In genomic region chr12:26214121-26214520, GRCh38 we compare ENCODE assay signal across 17 cellular contexts. TPM values are rescaled to one million over a fixed set of nuclear protein-coding genes. Genes with fewer than 3 reads are reported as not detected.
DNase-seq lines count a peak whose midpoint lies in the region; ATAC-seq and TF ChIP-seq lines count a peak whose summit lies in the region.
"Had no signal": no experiment of that assay in that cellular context is flagged by ENCODE, and none has a peak within 500 bp of the region (broad histone marks: within the 10 kb centered on the region; RNA-seq: fewer than 3 reads in every experiment).

No MANE protein-coding gene starts in this region.

- no peak overlapping the region for H3K27ac ChIP-seq in SK-N-SH (ENCODE audit: low read depth in 2 of 2, low read length in 1 of 2)
- H3K27ac ChIP-seq: 22Rv1; A549; BLaER1 treated with 17β-estradiol and CSF1 and Interleukin-3, amounts not matched to agents 10 nM and 100 nM; C4-2B had no signal

- CTCF ChIA-PET in SK-N-SH (lab: Yijun Ruan, JAX): interaction anchor here (0.6 to 1.0 kb wide), 2 partner anchors 13 to 93 kb away, joined by 3 read pairs; no protein-coding TSS in a partner anchor

- no peak overlapping the region for H3K4me2 ChIP-seq in SK-N-SH
- H3K4me2 ChIP-seq: A549 had no signal

- H3K36me3 ChIP-seq in SK-N-SH (replicated peaks in 1 of 2; ENCODE audit: control insufficient read depth in 1 of 2, insufficient read depth in 2 of 2, low read length in 1 of 2): no peaks in the 10 kb centered on the region
- H3K36me3 ChIP-seq: BLaER1 treated with 17β-estradiol and CSF1 and Interleukin-3, amounts not matched to agents 10 nM and 100 nM had no signal

- H3K27me3 ChIP-seq in SK-N-SH (ENCODE audit: insufficient read depth): no peaks in the 10 kb centered on the region
- H3K27me3 ChIP-seq: BLaER1 treated with 17β-estradiol and CSF1 and Interleukin-3, amounts not matched to agents 10 nM and 100 nM had no signal

- no peak for DNase-seq in SK-N-SH
- DNase-seq in cerebellar cortex (ENCODE audit: low spot score): peak; percentile 59
- no peak for DNase-seq in activated naive CD4-positive, alpha-beta T cell (lab: John Stamatoyannopoulos, UW)
- DNase-seq in NCI-H2081 (lab: John Stamatoyannopoulos, UW): no peak
- DNase-seq: AML-193; Caco-2; Calu3; CD4-positive, alpha-beta T cell; CD8-positive, alpha-beta T cell; DMS79 treated with DMSO at 0.1 percent for 48 hours; GDM1 had no signal

- peaks cover 3 to 28% of the 10 kb centered on the region in 2 experiments for H3K4me1 ChIP-seq in SK-N-SH (ENCODE audit: control insufficient read depth in 1 of 2, insufficient read depth in 2 of 2, low read depth in 1 of 2, low read length in 1 of 2)
- H3K4me1 ChIP-seq: A549, Caco-2 had no signal

- H3F3A ChIP-seq in SK-N-SH (replicated peaks; ENCODE audit: insufficient read depth): no peaks in the 10 kb centered on the region

- no peak overlapping the region for H3K9ac ChIP-seq in SK-N-SH
- H3K9ac ChIP-seq: BLaER1 treated with 17β-estradiol and CSF1 and Interleukin-3, amounts not matched to agents 10 nM and 100 nM had no signal

- H3K9me2 ChIP-seq in SK-N-SH: no peaks in the 10 kb centered on the region

- ATAC-seq in SK-N-SH treated with all-trans-retinoic acid at 6 μM for 48 hours: peak; percentile 32
- ATAC-seq: A549; CD8-positive, alpha-beta T cell; GM12878 had no signal

- POLR2A ChIA-PET in SK-N-SH (lab: Yijun Ruan, JAX): no interaction called here

- WGBS in SK-N-SH (ENCODE audit: low lambda C conversion rate): 55% methylated on average over 2 of the region's 2 CpGs

- no peaks in the 10 kb centered on the region for H3K9me3 ChIP-seq in SK-N-SH
- H3K9me3 ChIP-seq: Caco-2 had no signal

- no peak for TF ChIP-seq CTCF in SK-N-SH (IDR thresholded peaks at IDR 0.05)

- H3K79me2 ChIP-seq in SK-N-SH (ENCODE audit: insufficient read depth): no peaks in the 10 kb centered on the region

- H4K20me1 ChIP-seq in SK-N-SH (ENCODE audit: insufficient read depth): no peaks in the 10 kb centered on the region
- H4K20me1 ChIP-seq: BLaER1 treated with 17β-estradiol and CSF1 and Interleukin-3, amounts not matched to agents 10 nM and 100 nM had no signal

- H3K4me3 ChIP-seq in SK-N-SH (ENCODE audit: low read depth in 2 of 2, low read length in 1 of 2): no peak overlapping the region
- H3K4me3 ChIP-seq: A549; BLaER1 treated with 17β-estradiol and CSF1 and Interleukin-3, amounts not matched to agents 10 nM and 100 nM; GM12878 had no signal

- no peak for TF ChIP-seq EP300 in SK-N-SH (IDR thresholded peaks at IDR 0.05; ENCODE audit: borderline replicate concordance in 1 of 2, low read depth in 1 of 2, low read length in 1 of 2)

- no peak overlapping the region for H2AFZ ChIP-seq in SK-N-SH (ENCODE audit: low read depth)

- no peak for TF ChIP-seq RAD21 in SK-N-SH (IDR thresholded peaks at IDR 0.05; ENCODE audit: low read length)

TF ChIP-seq in SK-N-SH treated with all-trans-retinoic acid at 6 μM for 48 hours, 23 proteins besides CTCF, POLR2A, EP300 and RAD21:
- TF ChIP-seq CREB5 (CRISPR knock-in tag; IDR thresholded peaks at IDR 0.05; ENCODE audit: low read depth): no peak
- TF ChIP-seq RARB (CRISPR knock-in tag; IDR thresholded peaks at IDR 0.05): no peak
- TF ChIP-seq ARNTL (CRISPR knock-in tag; IDR thresholded peaks at IDR 0.05; ENCODE audit: borderline replicate concordance, low read depth): no peak
- no peak for TF ChIP-seq POU6F1 (CRISPR knock-in tag; IDR thresholded peaks at IDR 0.05; ENCODE audit: borderline replicate concordance, low read depth)
- TF ChIP-seq ESRRG (CRISPR knock-in tag; IDR thresholded peaks at IDR 0.05): no peak
- no peak for TF ChIP-seq PPARA (CRISPR knock-in tag; IDR thresholded peaks at IDR 0.05; ENCODE audit: borderline replicate concordance)
- TF ChIP-seq GLIS3 (CRISPR knock-in tag; IDR thresholded peaks at IDR 0.05): no peak
- no peak for TF ChIP-seq ZFP30 (CRISPR knock-in tag; IDR thresholded peaks at IDR 0.05)
- TF ChIP-seq ZNF8 (CRISPR knock-in tag; IDR thresholded peaks at IDR 0.05): no peak
- TF ChIP-seq TCF4 (CRISPR knock-in tag; IDR thresholded peaks at IDR 0.05; ENCODE audit: borderline replicate concordance): no peak

TF ChIP-seq in SK-N-SH, 30 proteins besides CTCF, POLR2A, EP300 and RAD21:
- TF ChIP-seq GABPA (IDR thresholded peaks at IDR 0.05; ENCODE audit: low read depth) (no peak), SIN3A (IDR thresholded peaks at IDR 0.05; ENCODE audit: borderline replicate concordance, low read depth, low read length) (no peak), NRF1 (IDR thresholded peaks at IDR 0.05; ENCODE audit: low read depth, low read length) (no peak), FOXM1 (IDR thresholded peaks at IDR 0.05; ENCODE audit: low read depth) (no peak), PBX3 (IDR thresholded peaks at IDR 0.05) (no peak), RFX5 (IDR thresholded peaks at IDR 0.05; ENCODE audit: low read length) (no peak)

RNA-seq across cellular contexts. Expression of gene SSPN, which starts 18.7 kb away (rescaled TPM):
- polyA plus RNA-seq in SK-N-SH (2012; rRNA removed): 5.9 and 11.7 TPM in 2 replicates
- polyA plus RNA-seq in SK-N-SH (2012; cell fraction: cytosol; rRNA removed): 7.9 and 9.7 TPM in 2 replicates
- 5.4 and 7.4 TPM in 2 replicates for polyA plus RNA-seq in SK-N-SH (2012; cell fraction: nucleus; rRNA removed)
